In genomic region chr1:29390491-29391361, GRCh38 we compare ENCODE assay signal across 17 cellular contexts.
DNase-seq lines count a peak whose midpoint lies in the region; ATAC-seq and TF ChIP-seq lines count a peak whose summit lies in the region.
"Had no signal": no experiment of that assay in that cellular context is flagged by ENCODE, and none has a peak within 500 bp of the region (broad histone marks: within the 10 kb centered on the region; RNA-seq: fewer than 3 reads in every experiment).

No MANE protein-coding gene starts in this region.

- no peak overlapping the region for H2BK120ac ChIP-seq in neuronal stem cell (ENCODE audit: low read depth, low read length)

- H3K79me2 ChIP-seq in GM23338 (replicated peaks; ENCODE audit: insufficient read depth) = no peaks in the 10 kb centered on the region

- no peaks in the 10 kb centered on the region for H3F3A ChIP-seq in GM23338 (replicated peaks; ENCODE audit: low read depth)

- H3K4ac ChIP-seq in neuronal stem cell (ENCODE audit: low read length) = no peak overlapping the region

- H3K9me2 ChIP-seq in GM23338 (ENCODE audit: insufficient read depth) = no peaks in the 10 kb centered on the region

- H3K27ac ChIP-seq in GM23338 (ENCODE audit: low read depth) = no peak overlapping the region
- H3K27ac ChIP-seq in neuronal stem cell (replicated peaks; ENCODE audit: low read length) = no peak overlapping the region
- no peak overlapping the region for H3K27ac ChIP-seq in adrenal gland
- H3K27ac ChIP-seq: A549 had no signal

- peaks cover 5% of the 10 kb centered on the region; the same call in 1 of the 3 replicates for H3K4me1 Mint-ChIP-seq in GM23338

- H3K9me3 ChIP-seq in neuronal stem cell (replicated peaks in 1 of 2; ENCODE audit: control insufficient read depth in 2 of 2, insufficient read depth in 1 of 2, low read depth in 1 of 2, low read length in 2 of 2) (no peaks in the 10 kb centered on the region), adrenal gland (replicated peaks in 1 of 3) (no peaks in the 10 kb centered on the region)
- H3K9me3 ChIP-seq: A549, Caco-2 had no signal

- no peak overlapping the region for H2BK12ac ChIP-seq in neuronal stem cell (ENCODE audit: low read length)

- peak overlapping the region; percentile 69 for H3K18ac ChIP-seq in neuronal stem cell (ENCODE audit: low read length)

- peak overlapping the region; percentile 13 for H2AK5ac ChIP-seq in neuronal stem cell (ENCODE audit: low read depth, low read length)

- WGBS in neuronal stem cell (ENCODE audit: extremely low coverage in 2 of 2, insufficient read length in 2 of 2, insufficient replicate concordance in 1 of 2), 2 donors = no CpG with 5 or more reads among the region's 16 CpGs
- 28 to 38% (median 36%) methylated on average over 12 to 16 of the region's 16 CpGs for WGBS in adrenal gland, 4 donors

- H3K23ac ChIP-seq in neuronal stem cell (ENCODE audit: low read depth, low read length, poor library complexity) = peak overlapping the region; percentile 27

- H4K8ac ChIP-seq in neuronal stem cell (ENCODE audit: low read depth, low read length) = no peak overlapping the region

- H3K4me3 ChIP-seq in GM23338 = no peak overlapping the region
- no peak overlapping the region for H3K4me3 ChIP-seq in neuronal stem cell (ENCODE audit: low read length in 2 of 2)
- H3K4me3 ChIP-seq in adrenal gland = no peak overlapping the region
- H3K4me3 ChIP-seq: A549 had no signal

- no peak for TF ChIP-seq POLR2A in adrenal gland (IDR thresholded peaks at IDR 0.05)

- TF ChIP-seq CTCF in GM23338 (conservative IDR thresholded peaks at IDR 0.05; ENCODE audit: low read depth in 2 of 2) (no peak), adrenal gland (IDR thresholded peaks at IDR 0.05) (no peak)

- H3K14ac ChIP-seq in neuronal stem cell (ENCODE audit: low read length) = no peak overlapping the region

- H2AFZ ChIP-seq in GM23338 (no peak overlapping the region), neuronal stem cell (ENCODE audit: low read length) (no peak overlapping the region)

- no peaks in the 10 kb centered on the region for H3K4me1 ChIP-seq in GM23338 (ENCODE audit: insufficient read depth)
- H3K4me1 ChIP-seq in neuronal stem cell (ENCODE audit: control insufficient read depth in 2 of 2, insufficient read depth in 1 of 2, low read depth in 1 of 2, low read length in 2 of 2) = peaks cover 0 to 3% of the 10 kb centered on the region in 2 donors
- H3K4me1 ChIP-seq in adrenal gland (replicated peaks in 1 of 2) = no peaks in the 10 kb centered on the region
- H3K4me1 ChIP-seq: A549, Caco-2 had no signal

- DNase-seq in GM23338 (ENCODE audit: low spot score) (no peak), NCI-H82 treated with DMSO at 0.1 percent for 48 hours (lab: John Stamatoyannopoulos, UW; ENCODE audit: unreplicated experiment) (peak; percentile 25), ecto neural progenitor cell (ENCODE audit: low spot score) (peak; percentile 41), neuronal stem cell (ENCODE audit: low spot score) (no peak), iPS-NIHi7 (ENCODE audit: extremely low spot score) (no peak), KBM-7 (no peak), adrenal gland (no peak), G401 (ENCODE audit: low spot score) (no peak)
- DNase-seq: Caco-2; CD4-positive, alpha-beta T cell; DMS153; GF-D8; HCEC 1CT; NCI-H1105; NCI-H1694; NCI-H510A treated with DMSO at 0.1 percent for 48 hours had no signal

- H3K4me3 Mint-ChIP-seq in GM23338 = no peak overlapping the region
- H3K4me3 Mint-ChIP-seq: CD4-positive, alpha-beta T cell had no signal

- peak; percentile 50; the same call in 2 of the 3 replicates for ATAC-seq in GM23338

- no peak overlapping the region for H2BK15ac ChIP-seq in neuronal stem cell (ENCODE audit: low read length)

- H2BK5ac ChIP-seq in neuronal stem cell (ENCODE audit: low read length) = peak overlapping the region; percentile 33

- H3K9ac ChIP-seq in neuronal stem cell (ENCODE audit: low read depth, low read length, poor library complexity) = no peak overlapping the region

- H3K27me3 Mint-ChIP-seq in GM23338 (ENCODE audit: insufficient read depth, low read depth, poor library complexity) = peaks cover 6% of the 10 kb centered on the region

- no peaks in the 10 kb centered on the region for H3K9me3 Mint-ChIP-seq in GM23338
- H3K9me3 Mint-ChIP-seq: CD4-positive, alpha-beta T cell had no signal

- H3K4me2 ChIP-seq in GM23338 = no peak overlapping the region
- H3K4me2 ChIP-seq in neuronal stem cell (ENCODE audit: insufficient read depth, low read length, poor library complexity, severe bottlenecking) = no peak overlapping the region
- H3K4me2 ChIP-seq: A549 had no signal

- in situ Hi-C loops in KBM-7 (cut with MboI; ENCODE audit: low pct_unique_long_range_greater_than_20kb, low sequenced_read_pairs) (loop anchor here (5.0 kb wide), 1 partner anchor 1017 kb away; no protein-coding TSS in a partner anchor), G401 (cut with HindIII; ENCODE audit: low sequenced_read_pairs) (loop anchor here (25.0 kb wide), 1 partner anchor 153 kb away; the partner anchor contains the start of genes MECR and PTPRU)

- intact Hi-C loops in adrenal gland (cut with DNase I) = loop anchor here in 1 of 2 donors (5.0 kb wide), 1 partner anchor 1017 kb away; no protein-coding TSS in a partner anchor

- H3K27ac Mint-ChIP-seq in GM23338 = no peak overlapping the region
- H3K27ac Mint-ChIP-seq: CD4-positive, alpha-beta T cell had no signal

- H4K20me1 ChIP-seq in GM23338 (replicated peaks; ENCODE audit: insufficient read depth) = no peaks in the 10 kb centered on the region

- H4K91ac ChIP-seq in neuronal stem cell (ENCODE audit: low read depth, low read length, poor library complexity) = no peak overlapping the region

- no peaks in the 10 kb centered on the region for H3K36me3 Mint-ChIP-seq in GM23338 (ENCODE audit: low read depth)

- H3K27me3 ChIP-seq in GM23338 (ENCODE audit: insufficient read depth) = no peaks in the 10 kb centered on the region
- no peaks in the 10 kb centered on the region for H3K27me3 ChIP-seq in neuronal stem cell (ENCODE audit: control insufficient read depth in 3 of 3, insufficient read depth in 3 of 3, low read depth in 1 of 3, low read length in 3 of 3)
- no peaks in the 10 kb centered on the region for H3K27me3 ChIP-seq in adrenal gland

- no peaks in the 10 kb centered on the region for H3K79me1 ChIP-seq in neuronal stem cell (ENCODE audit: low read depth, low read length)

- H3K36me3 ChIP-seq in GM23338 (ENCODE audit: insufficient read depth) = no peaks in the 10 kb centered on the region
- H3K36me3 ChIP-seq in neuronal stem cell (replicated peaks in 1 of 2; ENCODE audit: control insufficient read depth in 2 of 2, insufficient read depth in 2 of 2, low read length in 2 of 2) = no peaks in the 10 kb centered on the region
- no peaks in the 10 kb centered on the region for H3K36me3 ChIP-seq in adrenal gland (replicated peaks in 1 of 2)

TF ChIP-seq in GM23338, 12 proteins besides CTCF, POLR2A, EP300 and RAD21:
- TF ChIP-seq CREB1 (CRISPR knock-in tag; IDR thresholded peaks at IDR 0.05; ENCODE audit: low read depth) (no peak), POLR2AphosphoS5 (IDR thresholded peaks at IDR 0.05; ENCODE audit: low read depth) (no peak), ZNF331 (CRISPR knock-in tag; IDR thresholded peaks at IDR 0.05; ENCODE audit: low read depth) (no peak)

Comparison
In these comparisons a context has a peak if more than half of its experiments do, and no peak if none do; other contexts are left out.
1. DNase-seq: peak in NCI-H82 treated with DMSO at 0.1 percent for 48 hours (single experiment) and ecto neural progenitor cell (single experiment); none in GM23338 (single experiment), neuronal stem cell (single experiment), iPS-NIHi7 (single experiment), KBM-7 (single experiment), adrenal gland (0 of 7) and G401 (single experiment).